In the genomic region with DNA sequence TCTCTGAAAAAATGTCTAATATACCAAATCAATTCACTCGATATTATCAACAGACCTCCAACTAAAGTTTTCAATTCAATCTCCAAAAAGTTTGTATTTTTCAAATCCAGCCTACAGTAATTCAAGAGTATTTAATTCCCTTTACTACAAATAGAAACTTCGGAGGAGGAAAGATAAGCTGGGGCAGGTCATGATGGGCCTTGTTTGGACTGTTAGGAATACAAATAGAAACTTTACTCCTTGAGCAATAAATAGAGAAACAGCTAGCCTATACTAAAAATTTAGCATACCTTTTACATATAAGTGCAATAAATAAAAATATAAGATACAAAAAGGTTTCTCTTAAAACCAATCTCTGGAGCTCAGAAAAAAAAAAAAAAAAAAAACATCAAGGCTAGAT, we compare ENCODE assay signal across 31 cellular contexts.
"Had no signal": no experiment of that assay in that cellular context is flagged by ENCODE, and none has a peak within 500 bp of the region (broad histone marks: within the 10 kb centered on the region; RNA-seq: fewer than 3 reads in every experiment).

No MANE protein-coding gene starts in this region.

- H3K9me3 ChIP-seq: psoas muscle, testis, tibial artery, upper lobe of right lung had no signal

- H3K27me3 Mint-ChIP-seq: progenitor cell of endocrine pancreas; stimulated activated memory B cell treated with anti-CD40 and anti-IgM and Interleukin-4, amounts not matched to agents 10 μg/mL and 1 μg/mL and 100 μg/mL, for 72 hours; stimulated activated naive CD8-positive, alpha-beta T cell treated with anti-CD3 and anti-CD28 coated beads, Interleukin-15, amount 100 ng/mL, for 72 hours; type B pancreatic cell had no signal

- H3K4me2 ChIP-seq: neural progenitor cell, smooth muscle cell had no signal

- H3K4me1 Mint-ChIP-seq: nephron; neural progenitor cell; stimulated activated memory B cell treated with anti-CD40 and anti-IgM and Interleukin-4, amounts not matched to agents 10 μg/mL and 1 μg/mL and 100 μg/mL, for 72 hours; stimulated activated naive CD8-positive, alpha-beta T cell treated with anti-CD3 and anti-CD28 coated beads, Interleukin-15, amount 100 ng/mL, for 72 hours had no signal

- DNase-seq: natural killer cell; occipital lobe; ovary; posterior cingulate gyrus; psoas muscle; right cardiac atrium; spleen; stimulated activated CD4-positive, alpha-beta T cell treated with anti-CD3 and anti-CD28 coated beads, Interleukin-12 subunit alpha, Interleukin-12 subunit beta, amount 100 ng/mL, for 4 hours; stimulated activated CD4-positive, alpha-beta T cell treated with anti-CD3 and anti-CD28 coated beads, Interleukin-1b, Interleukin-23, amount 100 ng/mL, for 48 hours; stimulated activated CD4-positive, alpha-beta T cell treated with anti-CD3 and anti-CD28 coated beads, Interleukin-4, amount 100 ng/mL, for 1 hour; stimulated activated CD4-positive, alpha-beta T cell treated with anti-CD3 and anti-CD28 coated beads, Interleukin-4, amount 100 ng/mL, for 4 hours; stimulated activated CD8-positive, alpha-beta memory T cell treated with anti-CD3 and anti-CD28 coated beads, Interleukin-4, amount 100 ng/mL, for 48 hours; stimulated activated naive CD4-positive, alpha-beta T cell; stimulated activated naive CD8-positive, alpha-beta T cell treated with anti-CD3 and anti-CD28 coated beads, Interleukin-15, amount 100 ng/mL, for 72 hours; stimulated activated naive CD8-positive, alpha-beta T cell treated with anti-CD3 and anti-CD28 coated beads, Interleukin-15, Interleukin-2, amounts not matched to agents 100 U/mL and 50 U/mL, for 24 hours; substantia nigra; testis; tibial artery; transverse colon; upper lobe of right lung; uterus had no signal

- H3K27ac Mint-ChIP-seq: nephron; neural progenitor cell; progenitor cell of endocrine pancreas; stimulated activated memory B cell treated with anti-CD40 and anti-IgM and Interleukin-4, amounts not matched to agents 10 μg/mL and 1 μg/mL and 100 μg/mL, for 72 hours; stimulated activated naive CD8-positive, alpha-beta T cell treated with anti-CD3 and anti-CD28 coated beads, Interleukin-15, amount 100 ng/mL, for 72 hours; type B pancreatic cell had no signal

- H3K36me3 ChIP-seq: ovary, uterus had no signal

- H3K4me3 Mint-ChIP-seq: natural killer cell; nephron; neural progenitor cell; stimulated activated memory B cell treated with anti-CD40 and anti-IgM and Interleukin-4, amounts not matched to agents 10 μg/mL and 1 μg/mL and 100 μg/mL, for 72 hours; stimulated activated naive CD8-positive, alpha-beta T cell treated with anti-CD3 and anti-CD28 coated beads, Interleukin-15, amount 100 ng/mL, for 72 hours; type B pancreatic cell had no signal

- H3K4me3 ChIP-seq: neural progenitor cell, ovary, psoas muscle, skin epidermis, smooth muscle cell, spleen, suprapubic skin, testis, tibial artery, transverse colon, upper lobe of right lung, uterus had no signal

- H3K9ac ChIP-seq: neural progenitor cell, parathyroid adenoma had no signal

- H3K27ac ChIP-seq: neural progenitor cell, ovary, parathyroid adenoma, psoas muscle, skin epidermis, spleen, suprapubic skin, testis, tibial artery, transverse colon, upper lobe of right lung, uterus had no signal

- H3K4me1 ChIP-seq: neural progenitor cell, parathyroid adenoma, spleen, suprapubic skin, testis, tibial artery, transverse colon, upper lobe of right lung, uterus had no signal

- H3K27me3 ChIP-seq: neural progenitor cell, ovary, spleen, suprapubic skin, testis, tibial artery, transverse colon, upper lobe of right lung, uterus had no signal

- ATAC-seq: natural killer cell; psoas muscle; right cardiac atrium; sciatic nerve; stimulated activated memory B cell treated with anti-CD40 and anti-IgM and Interleukin-4, amounts not matched to agents 10 μg/mL and 1 μg/mL and 100 μg/mL, for 72 hours; stimulated activated naive CD8-positive, alpha-beta T cell treated with anti-CD3 and anti-CD28 coated beads, Interleukin-15, amount 100 ng/mL, for 72 hours; stimulated activated naive CD8-positive, alpha-beta T cell treated with anti-CD3 and anti-CD28 coated beads, Interleukin-15, Interleukin-2, amounts not matched to agents 100 U/mL and 50 U/mL, for 24 hours; upper lobe of right lung had no signal

- H2AFZ ChIP-seq: neural progenitor cell, parathyroid adenoma had no signal

- H3K79me2 ChIP-seq: parathyroid adenoma had no signal
